In the genomic region with DNA sequence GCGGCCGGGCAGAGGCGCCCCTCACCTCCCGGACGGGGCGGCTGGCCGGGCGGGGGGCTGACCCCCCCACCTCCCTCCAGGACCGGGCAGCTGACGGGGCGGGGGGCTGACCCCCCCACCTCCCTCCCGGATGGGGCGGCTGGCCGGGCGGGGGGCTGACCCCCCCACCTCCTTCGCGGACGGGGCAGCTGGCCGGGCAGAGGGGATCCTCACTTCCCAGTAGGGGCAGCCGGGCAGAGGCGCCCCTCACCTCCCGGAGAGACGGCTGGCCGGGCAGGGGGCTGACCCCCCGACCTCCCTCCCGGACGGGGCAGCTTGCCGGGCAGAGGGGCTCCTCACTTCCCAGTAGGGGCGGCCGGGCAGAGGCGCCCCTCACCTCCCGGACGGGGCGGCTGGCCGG, we compare ENCODE assay signal across 6 cellular contexts. TPM values are rescaled to one million over a fixed set of nuclear protein-coding genes. Genes with fewer than 3 reads are reported as not detected.
"Had no signal": no experiment of that assay in that cellular context is flagged by ENCODE, and none has a peak within 500 bp of the region (broad histone marks: within the 10 kb centered on the region; RNA-seq: fewer than 3 reads in every experiment).

No MANE protein-coding gene starts in this region.

RNA-seq across cellular contexts. Expression of gene GJA8, which starts 46.9 kb away (rescaled TPM):
- total RNA-seq: HepG2, HT-29, HT1080, IMR-90, K562 had no signal
- polyA plus RNA-seq: HepG2, IgD-negative memory B cell, IMR-90, K562 had no signal
